ENCODE assay signal across 24 cellular contexts in genomic region chr5:2353871-2354440, GRCh38.
"Had no signal": no experiment of that assay in that cellular context is flagged by ENCODE, and none has a peak within 500 bp of the region (broad histone marks: within the 10 kb centered on the region; RNA-seq: fewer than 3 reads in every experiment).

No MANE protein-coding gene starts in this region.

- FAIRE-seq: islet of Langerhans, pancreas, small intestine had no signal

- H3K4me1 ChIP-seq: gastrocnemius medialis, left ventricle myocardium inferior, pancreas, right lobe of liver, suprapubic skin, transverse colon had no signal

- H3K27me3 ChIP-seq: gastrocnemius medialis, neutrophil, pancreas, right lobe of liver, suprapubic skin, transverse colon had no signal

- H3K9me3 ChIP-seq: gastrocnemius medialis, neutrophil, pancreas, right lobe of liver, suprapubic skin, transverse colon had no signal

- H3K4me3 Mint-ChIP-seq: central memory CD8-positive, alpha-beta T cell; natural killer cell; stimulated activated naive B cell treated with anti-CD40 and anti-IgM and Interleukin-4, amounts not matched to agents 10 μg/mL and 1 μg/mL and 100 μg/mL, for 72 hours; stimulated activated naive CD8-positive, alpha-beta T cell treated with anti-CD3 and anti-CD28 coated beads, Interleukin-15, Interleukin-2, amounts not matched to agents 100 ng/mL and 50 ng/mL, for 24 hours had no signal

- H3K36me3 Mint-ChIP-seq: natural killer cell; stimulated activated naive B cell treated with anti-CD40 and anti-IgM and Interleukin-4, amounts not matched to agents 10 μg/mL and 1 μg/mL and 100 μg/mL, for 72 hours had no signal

- DNase-seq: cortex of kidney; effector CD4-positive, alpha-beta T cell; foreskin fibroblast; gastrocnemius medialis; head of caudate nucleus; hippocampal formation; kidney glomerular epithelial cell; left colon; left ventricle myocardium inferior; lower lobe of right lung; natural killer cell; pancreas; retina; right lobe of liver; small intestine; stimulated activated CD4-positive, alpha-beta T cell treated with anti-CD3 and anti-CD28 coated beads, Interleukin-15, amount 100 ng/mL, for 24 hours; stimulated activated CD4-positive, alpha-beta T cell treated with anti-CD3 and anti-CD28 coated beads, Interleukin-2, amount 100 ng/mL, for 48 hours; stimulated activated naive B cell treated with anti-CD40 and anti-IgM and Interleukin-4, amounts not matched to agents 10 μg/mL and 1 μg/mL and 100 μg/mL, for 72 hours; transverse colon had no signal

- H3K27ac Mint-ChIP-seq: natural killer cell; stimulated activated naive B cell treated with anti-CD40 and anti-IgM and Interleukin-4, amounts not matched to agents 10 μg/mL and 1 μg/mL and 100 μg/mL, for 72 hours; stimulated activated naive CD8-positive, alpha-beta T cell treated with anti-CD3 and anti-CD28 coated beads, Interleukin-15, Interleukin-2, amounts not matched to agents 100 ng/mL and 50 ng/mL, for 24 hours had no signal

- ATAC-seq: gastrocnemius medialis; left colon; natural killer cell; pancreas; stimulated activated naive B cell treated with anti-CD40 and anti-IgM and Interleukin-4, amounts not matched to agents 10 μg/mL and 1 μg/mL and 100 μg/mL, for 72 hours had no signal

- H3K4me3 ChIP-seq: gastrocnemius medialis, left ventricle myocardium inferior, lower lobe of right lung, pancreas, right lobe of liver, suprapubic skin, transverse colon had no signal

- H3K27ac ChIP-seq: gastrocnemius medialis, left ventricle myocardium inferior, lower lobe of right lung, neutrophil, pancreas, right lobe of liver, suprapubic skin, transverse colon had no signal

- H3K4me1 Mint-ChIP-seq: central memory CD8-positive, alpha-beta T cell; natural killer cell; stimulated activated naive B cell treated with anti-CD40 and anti-IgM and Interleukin-4, amounts not matched to agents 10 μg/mL and 1 μg/mL and 100 μg/mL, for 72 hours had no signal

- H3K27me3 Mint-ChIP-seq: stimulated activated naive B cell treated with anti-CD40 and anti-IgM and Interleukin-4, amounts not matched to agents 10 μg/mL and 1 μg/mL and 100 μg/mL, for 72 hours; stimulated activated naive CD8-positive, alpha-beta T cell treated with anti-CD3 and anti-CD28 coated beads, Interleukin-15, Interleukin-2, amounts not matched to agents 100 ng/mL and 50 ng/mL, for 24 hours had no signal

- H3K36me3 ChIP-seq: gastrocnemius medialis, left ventricle myocardium inferior, lower lobe of right lung, neutrophil, pancreas, right lobe of liver, suprapubic skin, transverse colon had no signal
